In the genomic region with DNA sequence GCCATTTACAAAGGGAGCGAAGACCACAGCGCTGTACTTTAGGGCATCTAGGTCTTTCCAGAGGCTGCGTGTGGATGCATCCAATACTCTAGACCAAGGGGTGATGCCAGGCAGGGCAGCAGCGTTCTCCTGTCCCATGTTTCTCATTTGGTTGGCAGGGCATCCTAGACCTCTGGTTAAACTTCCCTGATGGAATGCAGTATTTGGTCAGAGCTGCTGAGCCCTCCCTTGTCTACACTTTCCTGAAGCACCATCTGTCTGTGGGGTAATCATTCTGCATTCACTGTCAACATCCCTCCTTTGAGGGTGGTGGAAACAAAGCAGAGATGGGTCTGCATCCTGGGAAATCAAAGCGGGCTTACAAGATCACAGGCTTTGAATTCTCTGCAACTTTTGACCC, we compare ENCODE assay signal across 20 cellular contexts.
"Had no signal": no experiment of that assay in that cellular context is flagged by ENCODE, and none has a peak within 500 bp of the region (broad histone marks: within the 10 kb centered on the region; RNA-seq: fewer than 3 reads in every experiment).

No MANE protein-coding gene starts in this region.

- H3K4me3 Mint-ChIP-seq: nephron had no signal

- H3K27ac ChIP-seq: body of pancreas, esophagus squamous epithelium, psoas muscle, right lobe of liver, spleen, transverse colon had no signal

- H3K27me3 ChIP-seq: body of pancreas, esophagus squamous epithelium, right lobe of liver, spleen, transverse colon had no signal

- H3K4me3 ChIP-seq: body of pancreas, coronary artery, esophagus squamous epithelium, psoas muscle, right lobe of liver, spleen, transverse colon had no signal

- H3K9me3 Mint-ChIP-seq: activated naive CD4-positive, alpha-beta T cell treated with anti-CD3 and anti-CD28 coated beads, Interleukin-2, amount 50 U/mL, for 72 hours; nephron had no signal

- H3K36me3 ChIP-seq: right lobe of liver, transverse colon had no signal

- H3K27ac Mint-ChIP-seq: nephron had no signal

- DNase-seq: activated CD4-positive, alpha-beta T cell treated with anti-CD3 and anti-CD28 coated beads for 1 hour; activated CD4-positive, alpha-beta T cell treated with anti-CD3 and anti-CD28 coated beads, Interleukin-2, amount 50 U/mL, for 4 hours; activated gamma-delta T cell; amniotic stem cell; central memory CD4-positive, alpha-beta T cell; effector CD4-positive, alpha-beta T cell; esophagus squamous epithelium; foreskin fibroblast; hippocampal formation; kidney glomerular epithelial cell; mesenchymal stem cell; occipital lobe; psoas muscle; spleen; transverse colon had no signal

- H3K9me3 ChIP-seq: body of pancreas, esophagus squamous epithelium, psoas muscle, right lobe of liver, spleen, transverse colon had no signal
